8 cellular contexts compared by ENCODE assay signal in genomic region chr14:104680806-104681688, GRCh38. TPM values are rescaled to one million over a fixed set of nuclear protein-coding genes. Genes with fewer than 3 reads are reported as not detected.
DNase-seq lines count a peak whose midpoint lies in the region; ATAC-seq and TF ChIP-seq lines count a peak whose summit lies in the region.

No MANE protein-coding gene starts in this region.

- H3K27me3 Mint-ChIP-seq in nephron progenitor cell (ENCODE audit: low read depth, poor library complexity): peaks cover 1% of the 10 kb centered on the region

- peaks cover 6% of the 10 kb centered on the region for H3K9me3 Mint-ChIP-seq in nephron progenitor cell

- H3K27ac ChIP-seq in SK-N-MC: peak overlapping the region; percentile 70

- no peaks in the 10 kb centered on the region for H3K9me3 ChIP-seq in SK-N-MC (ENCODE audit: low read depth, low read length)

- peak; percentile 47 for ATAC-seq in HG03025 (IDR thresholded peaks at IDR 0.05; ENCODE audit: low FRiP score, unreplicated experiment)
- ATAC-seq in HG02759 (IDR thresholded peaks at IDR 0.05; ENCODE audit: unreplicated experiment): no peak
- no peak for ATAC-seq in HG03039 (IDR thresholded peaks at IDR 0.05; ENCODE audit: unreplicated experiment)

- H3K36me3 ChIP-seq in SK-N-MC (ENCODE audit: insufficient read depth, low read length): no peaks in the 10 kb centered on the region

- H3K4me3 Mint-ChIP-seq in nephron progenitor cell: peak overlapping the region; percentile 50

- H3K4me3 ChIP-seq in SK-N-MC (peak overlapping the region; percentile 27), fibroblast of the aortic adventitia (ENCODE audit: low read depth, low read length) (peak overlapping the region; percentile 40)

- H3K27ac Mint-ChIP-seq in nephron progenitor cell: peak overlapping the region; percentile 91

- TF ChIP-seq CTCF in fibroblast of the aortic adventitia (IDR thresholded peaks at IDR 0.05; ENCODE audit: insufficient read depth, low read length) (peak; percentile 19), nephron progenitor cell (IDR thresholded peaks at IDR 0.05) (no peak)

- DNase-seq in G401 (ENCODE audit: low spot score) (peak; percentile 36), SK-N-MC (ENCODE audit: low read depth, low spot score) (no peak), fibroblast of the aortic adventitia (ENCODE audit: low read depth) (peak; percentile 75), nephron progenitor cell (no peak), GOT3 (lab: John Stamatoyannopoulos, UW) (no peak)

- H3K36me3 Mint-ChIP-seq in nephron progenitor cell (ENCODE audit: low read depth): no peaks in the 10 kb centered on the region

- in situ Hi-C loops in G401 (cut with HindIII; ENCODE audit: low sequenced_read_pairs): no loop called here

- H3K4me1 Mint-ChIP-seq in nephron progenitor cell: peaks cover 72% of the 10 kb centered on the region

- H3K9ac ChIP-seq in SK-N-MC (ENCODE audit: insufficient read length): peak overlapping the region; percentile 12

RNA-seq across cellular contexts. Expression of gene INF2, which starts 8.4 kb away (rescaled TPM):
- total RNA-seq in G401 (2014; rRNA removed; shearing (Covaris generic)): 30.3 and 31.3 TPM in 2 replicates
- total RNA-seq in fibroblast of the aortic adventitia (ENCODE audit: low replicate concordance): 38.3 and 64.0 TPM in 2 replicates

RNA-seq across cellular contexts. Expression of gene ADSS1, which starts 43.0 kb away (rescaled TPM):
- 18.3 and 19.5 TPM in 2 replicates for total RNA-seq in G401 (2014; rRNA removed; shearing (Covaris generic))
- 0.65 and 4.8 TPM in 2 replicates for total RNA-seq in fibroblast of the aortic adventitia (ENCODE audit: low replicate concordance)

Comparison
In these comparisons a context has a peak if more than half of its experiments do, and no peak if none do; other contexts are left out.
1. DNase-seq: peak in G401 (single experiment) and fibroblast of the aortic adventitia (single experiment); none in SK-N-MC (single experiment), nephron progenitor cell (single experiment) and GOT3 (single experiment).